ENCODE assay signal across 23 cellular contexts in genomic region chr5:31537349-31537748, GRCh38.
"Had no signal": no experiment of that assay in that cellular context is flagged by ENCODE, and none has a peak within 500 bp of the region (broad histone marks: within the 10 kb centered on the region; RNA-seq: fewer than 3 reads in every experiment).

No MANE protein-coding gene starts in this region.

- H3K4me3 Mint-ChIP-seq: activated CD4-positive, alpha-beta memory T cell treated with anti-CD3 and anti-CD28 coated beads, Interleukin-2, amount 10 ng/mL, durations not matched to agents 7 days and 5 days; activated CD4-positive, alpha-beta T cell treated with anti-CD3 and anti-CD28 coated beads, Interleukin-2, amount 10 ng/mL, durations not matched to agents 7 days and 5 days; activated naive CD8-positive, alpha-beta T cell treated with anti-CD3 and anti-CD28 coated beads, Interleukin-2, amount 50 U/mL, for 24 hours; naive B cell; T-helper 1 cell treated with Interleukin-12 subunit alpha and Interleukin-12 subunit beta and Interleukin-4 antibody, amounts not matched to agents 30 μg/mL and 1 μg/mL, for 36 hours had no signal

- H3K4me3 ChIP-seq: coronary artery, dorsolateral prefrontal cortex, gastrocnemius medialis, left ventricle myocardium inferior, lung, right atrium auricular region, spleen, transverse colon had no signal

- DNase-seq: activated CD4-positive, alpha-beta memory T cell treated with anti-CD3 and anti-CD28 coated beads, Interleukin-2, amount 10 ng/mL, durations not matched to agents 7 days and 5 days; activated CD4-positive, alpha-beta T cell treated with anti-CD3 and anti-CD28 coated beads for 1 hour; activated CD4-positive, alpha-beta T cell treated with anti-CD3 and anti-CD28 coated beads, Interleukin-2, amount 10 ng/mL, durations not matched to agents 7 days and 5 days; activated effector memory CD4-positive, alpha-beta T cell treated with Interleukin-2 at 50 U/mL for 16 hours; activated naive CD4-positive, alpha-beta T cell treated with Interleukin-2 at 50 U/mL for 16 hours; activated naive CD8-positive, alpha-beta T cell treated with anti-CD3 and anti-CD28 coated beads, Interleukin-2, amount 50 U/mL, for 24 hours; cerebellar nuclear complex; dorsolateral prefrontal cortex; effector memory CD4-positive, alpha-beta T cell; erythroblast; gastrocnemius medialis; glutamatergic neuron; left ventricle myocardium inferior; naive B cell; occipital lobe; spleen; stimulated activated naive CD4-positive, alpha-beta T cell treated with Interleukin-2 at 50 U/mL for 16 hours; SW 1271; transverse colon had no signal

- H3K9me3 Mint-ChIP-seq: activated CD4-positive, alpha-beta memory T cell treated with anti-CD3 and anti-CD28 coated beads, Interleukin-2, amount 10 ng/mL, durations not matched to agents 7 days and 5 days; activated CD4-positive, alpha-beta T cell treated with anti-CD3 and anti-CD28 coated beads, Interleukin-2, amount 10 ng/mL, durations not matched to agents 7 days and 5 days; activated naive CD8-positive, alpha-beta T cell treated with anti-CD3 and anti-CD28 coated beads, Interleukin-2, amount 50 U/mL, for 24 hours; naive B cell; T-helper 1 cell treated with Interleukin-12 subunit alpha and Interleukin-12 subunit beta and Interleukin-4 antibody, amounts not matched to agents 30 μg/mL and 1 μg/mL, for 36 hours had no signal

- H3K27me3 ChIP-seq: dorsolateral prefrontal cortex, gastrocnemius medialis, right atrium auricular region, spleen, transverse colon had no signal

- H3K27ac Mint-ChIP-seq: activated CD4-positive, alpha-beta memory T cell treated with anti-CD3 and anti-CD28 coated beads, Interleukin-2, amount 10 ng/mL, durations not matched to agents 7 days and 5 days; activated CD4-positive, alpha-beta T cell treated with anti-CD3 and anti-CD28 coated beads, Interleukin-2, amount 10 ng/mL, durations not matched to agents 7 days and 5 days; activated naive CD8-positive, alpha-beta T cell treated with anti-CD3 and anti-CD28 coated beads, Interleukin-2, amount 50 U/mL, for 24 hours; naive B cell; T-helper 1 cell treated with Interleukin-12 subunit alpha and Interleukin-12 subunit beta and Interleukin-4 antibody, amounts not matched to agents 30 μg/mL and 1 μg/mL, for 36 hours had no signal

- H3K27me3 Mint-ChIP-seq: activated CD4-positive, alpha-beta memory T cell treated with anti-CD3 and anti-CD28 coated beads, Interleukin-2, amount 10 ng/mL, durations not matched to agents 7 days and 5 days; activated CD4-positive, alpha-beta T cell treated with anti-CD3 and anti-CD28 coated beads, Interleukin-2, amount 10 ng/mL, durations not matched to agents 7 days and 5 days; activated naive CD8-positive, alpha-beta T cell treated with anti-CD3 and anti-CD28 coated beads, Interleukin-2, amount 50 U/mL, for 24 hours; naive B cell had no signal

- H3K9me3 ChIP-seq: gastrocnemius medialis, left ventricle myocardium inferior, right atrium auricular region, spleen, transverse colon had no signal

- H3K27ac ChIP-seq: coronary artery, dorsolateral prefrontal cortex, gastrocnemius medialis, left ventricle myocardium inferior, right atrium auricular region, spleen, transverse colon had no signal

- ATAC-seq: activated naive CD8-positive, alpha-beta T cell treated with anti-CD3 and anti-CD28 coated beads, Interleukin-2, amount 50 U/mL, for 24 hours; gastrocnemius medialis had no signal
